Comparison of ENCODE assay signal across 25 cellular contexts in the genomic region with DNA sequence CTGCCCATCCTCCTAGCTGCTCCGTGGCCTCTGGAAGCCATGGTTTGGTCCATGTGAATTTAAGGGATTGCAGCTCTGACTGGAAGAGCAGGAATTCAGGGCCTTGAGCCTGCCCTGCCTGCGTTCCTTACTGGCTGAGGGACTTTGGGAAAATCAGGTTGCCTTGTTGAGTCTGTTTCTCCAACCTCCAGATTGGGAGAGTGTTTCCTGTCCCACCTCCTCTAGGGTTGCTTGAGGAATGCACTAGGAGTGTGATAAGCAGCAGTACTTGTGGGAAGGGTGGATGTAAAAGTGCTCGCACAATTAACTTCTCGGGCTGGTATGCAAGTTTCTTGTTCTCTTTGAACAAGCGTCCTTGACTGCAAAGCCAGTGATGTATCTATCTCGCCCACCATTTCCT.
"Had no signal": no experiment of that assay in that cellular context is flagged by ENCODE, and none has a peak within 500 bp of the region (broad histone marks: within the 10 kb centered on the region; RNA-seq: fewer than 3 reads in every experiment).

No MANE protein-coding gene starts in this region.

- H3K27ac Mint-ChIP-seq: activated B cell treated with CpG ODN at 0.5 μM for 24 hours; activated CD4-positive, alpha-beta T cell treated with anti-CD3 and anti-CD28 coated beads, Interleukin-2, amount 10 ng/mL, durations not matched to agents 24 days and 14 days; activated CD8-positive, alpha-beta T cell treated with anti-CD3 and anti-CD28 coated beads for 36 hours; activated naive CD8-positive, alpha-beta T cell treated with anti-CD3 and anti-CD28 coated beads, Interleukin-2, amount 10 ng/mL, durations not matched to agents 7 days and 5 days; activated T-cell treated with anti-CD3 and anti-CD28 coated beads, Interleukin-2, amount 50 U/mL, for 24 hours; activated T-helper 2 cell treated with anti-CD3 and anti-CD28 coated beads, Interferon-gamma antibody, Interleukin-2, Interleukin-4, amounts not matched to agents 10 μg/mL and 5 μg/mL and 100 μg/mL, durations not matched to agents 14 hours and 24 hours and 36 hours; brain; endodermal cell; mesothelial cell of epicardium; nephron progenitor cell; progenitor cell of endocrine pancreas; stimulated activated naive CD8-positive, alpha-beta T cell treated with anti-CD3 and anti-CD28 coated beads, Interleukin-15, amount 100 ng/mL, for 72 hours; type B pancreatic cell had no signal

- H3K4me3 ChIP-seq: gastrocnemius medialis, heart left ventricle, skin epidermis had no signal

- H3K4me3 Mint-ChIP-seq: activated B cell treated with CpG ODN at 0.5 μM for 24 hours; activated CD4-positive, alpha-beta T cell treated with anti-CD3 and anti-CD28 coated beads, Interleukin-2, amount 10 ng/mL, durations not matched to agents 24 days and 14 days; activated CD8-positive, alpha-beta T cell treated with anti-CD3 and anti-CD28 coated beads for 36 hours; activated naive CD8-positive, alpha-beta T cell treated with anti-CD3 and anti-CD28 coated beads, Interleukin-2, amount 10 ng/mL, durations not matched to agents 7 days and 5 days; activated T-cell treated with anti-CD3 and anti-CD28 coated beads, Interleukin-2, amount 50 U/mL, for 24 hours; brain; endodermal cell; mesothelial cell of epicardium; nephron progenitor cell; stimulated activated naive CD8-positive, alpha-beta T cell treated with anti-CD3 and anti-CD28 coated beads, Interleukin-15, amount 100 ng/mL, for 72 hours; type B pancreatic cell had no signal

- H3K36me3 Mint-ChIP-seq: activated naive CD8-positive, alpha-beta T cell treated with anti-CD3 and anti-CD28 coated beads, Interleukin-2, amount 10 ng/mL, durations not matched to agents 7 days and 5 days; brain; mesothelial cell of epicardium; type B pancreatic cell had no signal

- H3K4me1 Mint-ChIP-seq: activated B cell treated with CpG ODN at 0.5 μM for 24 hours, endodermal cell, mesothelial cell of epicardium had no signal

- ATAC-seq: activated CD8-positive, alpha-beta T cell treated with anti-CD3 and anti-CD28 coated beads for 36 hours; SK-N-SH treated with all-trans-retinoic acid at 6 μM for 48 hours; stimulated activated naive CD8-positive, alpha-beta T cell treated with anti-CD3 and anti-CD28 coated beads, Interleukin-15, amount 100 ng/mL, for 72 hours had no signal

- H3K27me3 ChIP-seq: gastrocnemius medialis, heart left ventricle had no signal

- H3K36me3 ChIP-seq: gastrocnemius medialis, heart left ventricle had no signal

- H3K4me1 ChIP-seq: gastrocnemius medialis had no signal

- DNase-seq: activated B cell treated with CpG ODN at 0.5 μM for 24 hours; activated CD4-positive, alpha-beta T cell treated with anti-CD3 and anti-CD28 coated beads, Interleukin-2, amount 10 ng/mL, durations not matched to agents 24 days and 14 days; activated CD8-positive, alpha-beta T cell treated with anti-CD3 and anti-CD28 coated beads for 36 hours; activated naive CD4-positive, alpha-beta T cell treated with Interleukin-2 at 50 U/mL for 16 hours; activated naive CD8-positive, alpha-beta T cell treated with anti-CD3 and anti-CD28 coated beads, Interleukin-2, amount 10 ng/mL, durations not matched to agents 7 days and 5 days; activated T-cell treated with anti-CD3 and anti-CD28 coated beads, Interleukin-2, amount 50 U/mL, for 24 hours; anterior cingulate cortex; central memory CD4-positive, alpha-beta T cell; endodermal cell; gastrocnemius medialis; left ventricle myocardium superior; stimulated activated CD4-positive, alpha-beta T cell treated with anti-CD3 and anti-CD28 coated beads, Interleukin-15, amount 100 ng/mL, for 24 hours; stimulated activated CD4-positive, alpha-beta T cell treated with anti-CD3 and anti-CD28 coated beads, Interleukin-2, amount 100 ng/mL, for 48 hours; stimulated activated naive CD8-positive, alpha-beta T cell treated with anti-CD3 and anti-CD28 coated beads, Interleukin-15, amount 100 ng/mL, for 72 hours; T-helper 1 cell; T-helper 9 cell had no signal

- H3K9me3 Mint-ChIP-seq: activated B cell treated with CpG ODN at 0.5 μM for 24 hours; activated CD4-positive, alpha-beta T cell treated with anti-CD3 and anti-CD28 coated beads, Interleukin-2, amount 10 ng/mL, durations not matched to agents 24 days and 14 days; activated CD8-positive, alpha-beta T cell treated with anti-CD3 and anti-CD28 coated beads for 36 hours; activated naive CD8-positive, alpha-beta T cell treated with anti-CD3 and anti-CD28 coated beads, Interleukin-2, amount 10 ng/mL, durations not matched to agents 7 days and 5 days; activated T-cell treated with anti-CD3 and anti-CD28 coated beads, Interleukin-2, amount 50 U/mL, for 24 hours; activated T-helper 2 cell treated with anti-CD3 and anti-CD28 coated beads, Interferon-gamma antibody, Interleukin-2, Interleukin-4, amounts not matched to agents 10 μg/mL and 5 μg/mL and 100 μg/mL, durations not matched to agents 14 hours and 24 hours and 36 hours; mesothelial cell of epicardium; stimulated activated naive CD8-positive, alpha-beta T cell treated with anti-CD3 and anti-CD28 coated beads, Interleukin-15, amount 100 ng/mL, for 72 hours; type B pancreatic cell had no signal

- H3K9me3 ChIP-seq: gastrocnemius medialis, heart left ventricle had no signal

- H3K27ac ChIP-seq: gastrocnemius medialis, heart left ventricle, skin epidermis had no signal

- H3K27me3 Mint-ChIP-seq: activated CD4-positive, alpha-beta T cell treated with anti-CD3 and anti-CD28 coated beads, Interleukin-2, amount 10 ng/mL, durations not matched to agents 24 days and 14 days; activated CD8-positive, alpha-beta T cell treated with anti-CD3 and anti-CD28 coated beads for 36 hours; activated naive CD8-positive, alpha-beta T cell treated with anti-CD3 and anti-CD28 coated beads, Interleukin-2, amount 10 ng/mL, durations not matched to agents 7 days and 5 days; activated T-cell treated with anti-CD3 and anti-CD28 coated beads, Interleukin-2, amount 50 U/mL, for 24 hours; stimulated activated naive CD8-positive, alpha-beta T cell treated with anti-CD3 and anti-CD28 coated beads, Interleukin-15, amount 100 ng/mL, for 72 hours; type B pancreatic cell had no signal
